Comparison of ENCODE assay signal across 1 cellular context in the genomic region with DNA sequence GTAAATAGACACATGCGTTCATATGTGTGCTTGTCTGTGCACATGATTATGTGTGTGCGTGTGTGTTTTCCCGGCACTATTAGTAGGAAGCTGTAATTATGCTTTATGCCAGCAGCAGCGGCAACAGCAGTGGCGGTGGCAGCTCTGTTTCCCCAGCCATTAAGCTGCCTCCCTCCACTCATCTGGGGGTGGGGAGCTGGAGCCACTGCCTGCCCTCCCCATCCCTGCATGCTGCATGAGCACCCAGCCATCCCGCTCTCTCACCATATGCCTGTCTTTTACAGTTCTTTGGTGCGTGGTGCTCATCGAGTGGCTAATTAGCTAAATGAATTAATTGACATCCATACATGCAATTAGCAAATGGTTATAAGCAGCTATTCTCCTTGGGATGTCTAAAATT.
TF ChIP-seq lines count a peak whose summit lies in the region.

No MANE protein-coding gene starts in this region.

TF ChIP-seq in SK-N-SH, 30 proteins besides CTCF, POLR2A, EP300 and RAD21 (continued from another document):
- TF ChIP-seq, protein P1, sequence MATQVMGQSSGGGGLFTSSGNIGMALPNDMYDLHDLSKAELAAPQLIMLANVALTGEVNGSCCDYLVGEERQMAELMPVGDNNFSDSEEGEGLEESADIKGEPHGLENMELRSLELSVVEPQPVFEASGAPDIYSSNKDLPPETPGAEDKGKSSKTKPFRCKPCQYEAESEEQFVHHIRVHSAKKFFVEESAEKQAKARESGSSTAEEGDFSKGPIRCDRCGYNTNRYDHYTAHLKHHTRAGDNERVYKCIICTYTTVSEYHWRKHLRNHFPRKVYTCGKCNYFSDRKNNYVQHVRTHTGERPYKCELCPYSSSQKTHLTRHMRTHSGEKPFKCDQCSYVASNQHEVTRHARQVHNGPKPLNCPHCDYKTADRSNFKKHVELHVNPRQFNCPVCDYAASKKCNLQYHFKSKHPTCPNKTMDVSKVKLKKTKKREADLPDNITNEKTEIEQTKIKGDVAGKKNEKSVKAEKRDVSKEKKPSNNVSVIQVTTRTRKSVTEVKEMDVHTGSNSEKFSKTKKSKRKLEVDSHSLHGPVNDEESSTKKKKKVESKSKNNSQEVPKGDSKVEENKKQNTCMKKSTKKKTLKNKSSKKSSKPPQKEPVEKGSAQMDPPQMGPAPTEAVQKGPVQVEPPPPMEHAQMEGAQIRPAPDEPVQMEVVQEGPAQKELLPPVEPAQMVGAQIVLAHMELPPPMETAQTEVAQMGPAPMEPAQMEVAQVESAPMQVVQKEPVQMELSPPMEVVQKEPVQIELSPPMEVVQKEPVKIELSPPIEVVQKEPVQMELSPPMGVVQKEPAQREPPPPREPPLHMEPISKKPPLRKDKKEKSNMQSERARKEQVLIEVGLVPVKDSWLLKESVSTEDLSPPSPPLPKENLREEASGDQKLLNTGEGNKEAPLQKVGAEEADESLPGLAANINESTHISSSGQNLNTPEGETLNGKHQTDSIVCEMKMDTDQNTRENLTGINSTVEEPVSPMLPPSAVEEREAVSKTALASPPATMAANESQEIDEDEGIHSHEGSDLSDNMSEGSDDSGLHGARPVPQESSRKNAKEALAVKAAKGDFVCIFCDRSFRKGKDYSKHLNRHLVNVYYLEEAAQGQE (IDR thresholded peaks at IDR 0.05; ENCODE audit: low read depth, low read length) = no peak
- TF ChIP-seq, protein P2, sequence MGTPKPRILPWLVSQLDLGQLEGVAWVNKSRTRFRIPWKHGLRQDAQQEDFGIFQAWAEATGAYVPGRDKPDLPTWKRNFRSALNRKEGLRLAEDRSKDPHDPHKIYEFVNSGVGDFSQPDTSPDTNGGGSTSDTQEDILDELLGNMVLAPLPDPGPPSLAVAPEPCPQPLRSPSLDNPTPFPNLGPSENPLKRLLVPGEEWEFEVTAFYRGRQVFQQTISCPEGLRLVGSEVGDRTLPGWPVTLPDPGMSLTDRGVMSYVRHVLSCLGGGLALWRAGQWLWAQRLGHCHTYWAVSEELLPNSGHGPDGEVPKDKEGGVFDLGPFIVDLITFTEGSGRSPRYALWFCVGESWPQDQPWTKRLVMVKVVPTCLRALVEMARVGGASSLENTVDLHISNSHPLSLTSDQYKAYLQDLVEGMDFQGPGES (IDR thresholded peaks at IDR 0.05; ENCODE audit: low read depth, low read length) = no peak
- TF ChIP-seq JUND (IDR thresholded peaks at IDR 0.05) (no peak), MEF2A (IDR thresholded peaks at IDR 0.05; ENCODE audit: borderline replicate concordance, low read depth) (no peak)
